Comparison of ENCODE assay signal across 1 cellular context in genomic region chr14:24508155-24508554, GRCh38.
A peak's percentile ranks its signal among the peaks of the same experiment; 100 is the strongest.
TF ChIP-seq lines count a peak whose summit lies in the region.

TSS of gene CMA1 (minus strand) at chr14:24508265. CDS start at chr14:24508235, 30 bp downstream.

TF ChIP-seq in GM12878, 131 proteins besides CTCF, POLR2A, EP300 and RAD21:
- TF ChIP-seq CBFB (IDR thresholded peaks at IDR 0.05; ENCODE audit: low read depth) (no peak), BHLHE40 (IDR thresholded peaks at IDR 0.05; ENCODE audit: borderline replicate concordance in 1 of 2, low read depth in 2 of 2, low read length in 1 of 2) (peak; percentile 49 to 67; a peak in 2 of 4 replicates)
